In the genomic region with DNA sequence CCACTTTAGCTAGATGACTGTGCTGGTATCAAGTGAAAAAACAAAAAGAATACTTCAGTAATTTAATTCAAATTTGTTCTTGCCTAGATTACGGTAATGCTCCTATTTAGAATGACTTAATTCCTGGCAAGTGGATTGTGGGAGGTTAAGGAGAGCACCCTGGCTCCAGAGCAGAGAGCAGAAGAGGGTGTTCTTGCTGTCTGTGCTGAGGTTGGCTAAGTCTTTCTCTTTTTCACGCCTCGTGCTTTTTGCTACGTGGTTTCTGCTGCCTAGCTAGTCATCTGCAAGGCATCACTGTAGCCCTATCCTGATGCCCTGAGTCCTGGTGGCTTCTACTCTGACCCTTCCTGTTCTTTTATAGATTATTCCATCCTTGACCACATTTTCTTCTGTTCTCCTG, we compare ENCODE assay signal across 6 cellular contexts.
"Had no signal": no experiment of that assay in that cellular context is flagged by ENCODE, and none has a peak within 500 bp of the region (broad histone marks: within the 10 kb centered on the region; RNA-seq: fewer than 3 reads in every experiment).

No MANE protein-coding gene starts in this region.

- H3K4me3 ChIP-seq: GM23248, HAP-1 had no signal

- H3K9me3 Mint-ChIP-seq: HFFc6 had no signal

- H3K27ac Mint-ChIP-seq: HFFc6 had no signal

- H2AFZ ChIP-seq: GM23248 had no signal

- DNase-seq: GM23248, GOT3, H7, HFFc6, IMR-90 had no signal

- H3K9ac ChIP-seq: GM23248 had no signal

- H3K9me3 ChIP-seq: HAP-1 had no signal

- H3K36me3 ChIP-seq: HAP-1 had no signal

- H3K27ac ChIP-seq: GM23248 had no signal

- H3K4me3 Mint-ChIP-seq: HFFc6 had no signal

- H3K4me1 ChIP-seq: HAP-1 had no signal
